ENCODE assay signal across 1 cellular context in the genomic region with DNA sequence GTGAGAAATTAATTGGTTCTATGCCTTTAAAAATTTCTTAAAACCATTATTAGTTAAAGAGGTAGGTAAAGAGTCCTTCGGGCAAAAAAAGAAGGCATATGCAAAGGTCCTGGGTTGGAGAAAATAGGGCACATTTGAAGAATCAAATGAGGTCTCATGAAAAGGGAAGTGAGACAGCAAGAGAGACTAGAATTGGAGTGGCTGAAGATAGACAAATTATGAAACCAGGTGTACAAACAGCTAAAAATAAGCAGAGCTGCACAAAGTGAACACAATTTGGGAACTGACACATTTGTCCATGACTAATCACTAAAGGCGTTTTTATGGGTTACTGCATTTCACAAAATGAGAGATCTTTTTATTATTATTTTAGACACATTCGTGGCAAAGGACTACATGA.
TF ChIP-seq lines count a peak whose summit lies in the region.

No MANE protein-coding gene starts in this region.

TF ChIP-seq in SK-N-SH treated with all-trans-retinoic acid at 6 μM for 48 hours, 23 proteins besides CTCF, POLR2A, EP300 and RAD21 (continued from another document):
- TF ChIP-seq, protein P1, sequence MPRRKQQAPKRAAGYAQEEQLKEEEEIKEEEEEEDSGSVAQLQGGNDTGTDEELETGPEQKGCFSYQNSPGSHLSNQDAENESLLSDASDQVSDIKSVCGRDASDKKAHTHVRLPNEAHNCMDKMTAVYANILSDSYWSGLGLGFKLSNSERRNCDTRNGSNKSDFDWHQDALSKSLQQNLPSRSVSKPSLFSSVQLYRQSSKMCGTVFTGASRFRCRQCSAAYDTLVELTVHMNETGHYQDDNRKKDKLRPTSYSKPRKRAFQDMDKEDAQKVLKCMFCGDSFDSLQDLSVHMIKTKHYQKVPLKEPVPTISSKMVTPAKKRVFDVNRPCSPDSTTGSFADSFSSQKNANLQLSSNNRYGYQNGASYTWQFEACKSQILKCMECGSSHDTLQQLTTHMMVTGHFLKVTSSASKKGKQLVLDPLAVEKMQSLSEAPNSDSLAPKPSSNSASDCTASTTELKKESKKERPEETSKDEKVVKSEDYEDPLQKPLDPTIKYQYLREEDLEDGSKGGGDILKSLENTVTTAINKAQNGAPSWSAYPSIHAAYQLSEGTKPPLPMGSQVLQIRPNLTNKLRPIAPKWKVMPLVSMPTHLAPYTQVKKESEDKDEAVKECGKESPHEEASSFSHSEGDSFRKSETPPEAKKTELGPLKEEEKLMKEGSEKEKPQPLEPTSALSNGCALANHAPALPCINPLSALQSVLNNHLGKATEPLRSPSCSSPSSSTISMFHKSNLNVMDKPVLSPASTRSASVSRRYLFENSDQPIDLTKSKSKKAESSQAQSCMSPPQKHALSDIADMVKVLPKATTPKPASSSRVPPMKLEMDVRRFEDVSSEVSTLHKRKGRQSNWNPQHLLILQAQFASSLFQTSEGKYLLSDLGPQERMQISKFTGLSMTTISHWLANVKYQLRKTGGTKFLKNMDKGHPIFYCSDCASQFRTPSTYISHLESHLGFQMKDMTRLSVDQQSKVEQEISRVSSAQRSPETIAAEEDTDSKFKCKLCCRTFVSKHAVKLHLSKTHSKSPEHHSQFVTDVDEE (CRISPR knock-in tag; IDR thresholded peaks at IDR 0.05): no peak
- no peak for TF ChIP-seq ZC3H10 (CRISPR knock-in tag; IDR thresholded peaks at IDR 0.05)
